8 cellular contexts compared by ENCODE assay signal in genomic region chr6:161439093-161439492, GRCh38.
DNase-seq lines count a peak whose midpoint lies in the region; ATAC-seq and TF ChIP-seq lines count a peak whose summit lies in the region.

No MANE protein-coding gene starts in this region.

- no peaks in the 10 kb centered on the region for H3K9me3 Mint-ChIP-seq in GM23338
- H3K9me3 Mint-ChIP-seq in stimulated activated naive B cell treated with anti-CD40 and anti-IgM and Interleukin-4, amounts not matched to agents 10 μg/mL and 1 μg/mL and 100 μg/mL, for 72 hours: no peaks in the 10 kb centered on the region

- H3K4me3 ChIP-seq in GM23338: no peak overlapping the region
- H3K4me3 ChIP-seq in Panc1 (ENCODE audit: low read depth in 2 of 2, low read length in 2 of 2): peak overlapping the region; percentile 26 to 53
- H3K4me3 ChIP-seq in sigmoid colon: peak overlapping the region in 3 of 4 donors; percentile 4 to 14 (median 6)

- CTCF ChIA-PET in Panc1 (lab: Charles Lee): interaction anchor here (1.8 kb wide), 1 partner anchor 21 kb away, joined by 6 read pairs; no protein-coding TSS in a partner anchor

- DNase-seq in GM23338 (ENCODE audit: low spot score): no peak
- DNase-seq in Panc1 (ENCODE audit: low read depth, low spot score): peak; percentile 65
- DNase-seq in sigmoid colon: peak; percentile 76
- no peak for DNase-seq in HuH-7 (ENCODE audit: low spot score)
- DNase-seq in stimulated activated naive B cell treated with anti-CD40 and anti-IgM and Interleukin-4, amounts not matched to agents 10 μg/mL and 1 μg/mL and 100 μg/mL, for 72 hours: no peak

- TF ChIP-seq CTCF in GM23338 (conservative IDR thresholded peaks at IDR 0.05; ENCODE audit: low read depth in 2 of 2): no peak
- no peak for TF ChIP-seq CTCF in Panc1 (IDR thresholded peaks at IDR 0.05)
- TF ChIP-seq CTCF in sigmoid colon (IDR thresholded peaks at IDR 0.05): no peak

- no peaks in the 10 kb centered on the region for H3K9me2 ChIP-seq in GM23338 (ENCODE audit: insufficient read depth)

- H3K27ac Mint-ChIP-seq in GM23338: no peak overlapping the region
- no peak overlapping the region for H3K27ac Mint-ChIP-seq in stimulated activated naive B cell treated with anti-CD40 and anti-IgM and Interleukin-4, amounts not matched to agents 10 μg/mL and 1 μg/mL and 100 μg/mL, for 72 hours

- POLR2A ChIA-PET in Panc1 (lab: Charles Lee): no interaction called here

- WGBS in sigmoid colon, 2 donors: 77 to 78% methylated on average over 12 of the region's 12 CpGs

- peaks cover 8% of the 10 kb centered on the region; the same call in 1 of the 2 replicates for H3K27me3 ChIP-seq in GM23338 (ENCODE audit: insufficient read depth)
- H3K27me3 ChIP-seq in Panc1 (ENCODE audit: control insufficient read depth, insufficient read depth, low read length): no peaks in the 10 kb centered on the region
- H3K27me3 ChIP-seq in sigmoid colon: no peaks in the 10 kb centered on the region

- ATAC-seq in GM23338 (no peak), Panc1 (peak; percentile 83), esophagus mucosa (peak; percentile 62), GM21528 (IDR thresholded peaks at IDR 0.05; ENCODE audit: low FRiP score, unreplicated experiment) (no peak), HG03565 (IDR thresholded peaks at IDR 0.05; ENCODE audit: unreplicated experiment) (no peak)
- no peak for ATAC-seq in stimulated activated naive B cell treated with anti-CD40 and anti-IgM and Interleukin-4, amounts not matched to agents 10 μg/mL and 1 μg/mL and 100 μg/mL, for 72 hours (replicated peaks)

- intact Hi-C loops in Panc1 (cut with micrococcal nuclease; ENCODE audit: unreplicated experiment) (no loop called here), sigmoid colon (cut with DNase I) (no loop called here)

- H3K27me3 Mint-ChIP-seq in GM23338 (ENCODE audit: insufficient read depth, low read depth, poor library complexity): peaks cover 7% of the 10 kb centered on the region
- H3K27me3 Mint-ChIP-seq in stimulated activated naive B cell treated with anti-CD40 and anti-IgM and Interleukin-4, amounts not matched to agents 10 μg/mL and 1 μg/mL and 100 μg/mL, for 72 hours: no peaks in the 10 kb centered on the region

- peak overlapping the region; percentile 76; the same call in 1 of the 2 replicates for H2AFZ ChIP-seq in GM23338

- no TSS peak for BruUV-seq in Panc1 (replicated peaks; lab: Mats Ljungman, UMichigan)

- TF ChIP-seq POLR2A in sigmoid colon (IDR thresholded peaks at IDR 0.05): no peak

- no peaks in the 10 kb centered on the region for H4K20me1 ChIP-seq in GM23338 (replicated peaks; ENCODE audit: insufficient read depth)

- H3K4me1 Mint-ChIP-seq in GM23338: peaks cover 29% of the 10 kb centered on the region
- H3K4me1 Mint-ChIP-seq in stimulated activated naive B cell treated with anti-CD40 and anti-IgM and Interleukin-4, amounts not matched to agents 10 μg/mL and 1 μg/mL and 100 μg/mL, for 72 hours: no peaks in the 10 kb centered on the region

- H3K27ac ChIP-seq in GM23338 (ENCODE audit: low read depth) (no peak overlapping the region), Panc1 (ENCODE audit: low read length) (peak overlapping the region; percentile 66), sigmoid colon (peak overlapping the region in 3 of 4 donors; percentile 26 to 39 (median 35))

- H3K4me3 Mint-ChIP-seq in GM23338: no peak overlapping the region
- H3K4me3 Mint-ChIP-seq in stimulated activated naive B cell treated with anti-CD40 and anti-IgM and Interleukin-4, amounts not matched to agents 10 μg/mL and 1 μg/mL and 100 μg/mL, for 72 hours: no peak overlapping the region

- no peak overlapping the region for H3K4me2 ChIP-seq in GM23338

- H3K36me3 Mint-ChIP-seq in GM23338 (ENCODE audit: low read depth): no peaks in the 10 kb centered on the region
- H3K36me3 Mint-ChIP-seq in stimulated activated naive B cell treated with anti-CD40 and anti-IgM and Interleukin-4, amounts not matched to agents 10 μg/mL and 1 μg/mL and 100 μg/mL, for 72 hours: no peaks in the 10 kb centered on the region

- H3K36me3 ChIP-seq in GM23338 (ENCODE audit: insufficient read depth) (no peaks in the 10 kb centered on the region), Panc1 (ENCODE audit: control insufficient read depth, insufficient read depth, low read length) (no peaks in the 10 kb centered on the region), sigmoid colon (no peaks in the 10 kb centered on the region)

- H3F3A ChIP-seq in GM23338 (replicated peaks; ENCODE audit: low read depth): no peaks in the 10 kb centered on the region

- TF ChIP-seq EP300 in sigmoid colon (IDR thresholded peaks at IDR 0.05): no peak

- H3K9me3 ChIP-seq in Panc1 (ENCODE audit: control insufficient read depth, insufficient read depth, low read depth, low read length): no peaks in the 10 kb centered on the region
- H3K9me3 ChIP-seq in sigmoid colon: no peaks in the 10 kb centered on the region

- in situ Hi-C loops in Panc1 (cut with HindIII; ENCODE audit: low pct_unique_long_range_greater_than_20kb, low sequenced_read_pairs): no loop called here

- peaks cover 5% of the 10 kb centered on the region; the same call in 1 of the 2 replicates for H3K4me1 ChIP-seq in GM23338 (ENCODE audit: insufficient read depth)
- H3K4me1 ChIP-seq in Panc1 (ENCODE audit: control insufficient read depth, insufficient read depth, low read length): peaks cover 26% of the 10 kb centered on the region
- H3K4me1 ChIP-seq in sigmoid colon: peaks cover 0 to 27% (median 24%) of the 10 kb centered on the region in 4 donors

- no peaks in the 10 kb centered on the region for H3K79me2 ChIP-seq in GM23338 (replicated peaks; ENCODE audit: insufficient read depth)

TF ChIP-seq in GM23338, 12 proteins besides CTCF, POLR2A, EP300 and RAD21 (continues in another document):
- TF ChIP-seq ZNF114 (CRISPR knock-in tag; IDR thresholded peaks at IDR 0.05) (no peak), REST (IDR thresholded peaks at IDR 0.05; ENCODE audit: unreplicated experiment) (no peak), JUNB (IDR thresholded peaks at IDR 0.05; ENCODE audit: unreplicated experiment) (no peak), ZNF331 (CRISPR knock-in tag; IDR thresholded peaks at IDR 0.05; ENCODE audit: low read depth) (no peak), CREB1 (CRISPR knock-in tag; IDR thresholded peaks at IDR 0.05; ENCODE audit: low read depth) (no peak), STAT1 (IDR thresholded peaks at IDR 0.05; ENCODE audit: unreplicated experiment) (no peak), EZH2phosphoT487 (IDR thresholded peaks at IDR 0.05; ENCODE audit: unreplicated experiment) (no peak), EZH2 (IDR thresholded peaks at IDR 0.05; ENCODE audit: low read depth, unreplicated experiment) (no peak), POLR2AphosphoS5 (IDR thresholded peaks at IDR 0.05; ENCODE audit: low read depth) (no peak), NANOG (IDR thresholded peaks at IDR 0.05; ENCODE audit: borderline replicate concordance) (no peak)
- TF ChIP-seq, protein P1, sequence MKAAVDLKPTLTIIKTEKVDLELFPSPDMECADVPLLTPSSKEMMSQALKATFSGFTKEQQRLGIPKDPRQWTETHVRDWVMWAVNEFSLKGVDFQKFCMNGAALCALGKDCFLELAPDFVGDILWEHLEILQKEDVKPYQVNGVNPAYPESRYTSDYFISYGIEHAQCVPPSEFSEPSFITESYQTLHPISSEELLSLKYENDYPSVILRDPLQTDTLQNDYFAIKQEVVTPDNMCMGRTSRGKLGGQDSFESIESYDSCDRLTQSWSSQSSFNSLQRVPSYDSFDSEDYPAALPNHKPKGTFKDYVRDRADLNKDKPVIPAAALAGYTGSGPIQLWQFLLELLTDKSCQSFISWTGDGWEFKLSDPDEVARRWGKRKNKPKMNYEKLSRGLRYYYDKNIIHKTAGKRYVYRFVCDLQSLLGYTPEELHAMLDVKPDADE (IDR thresholded peaks at IDR 0.05): no peak

Comparison
In these comparisons a context has a peak if more than half of its experiments do, and no peak if none do; other contexts are left out.
1. ATAC-seq: peak in Panc1 (single experiment) and esophagus mucosa (single experiment); none in GM23338 (single experiment), GM21528 (single experiment), HG03565 (single experiment) and stimulated activated naive B cell treated with anti-CD40 and anti-IgM and Interleukin-4, amounts not matched to agents 10 μg/mL and 1 μg/mL and 100 μg/mL, for 72 hours (0 of 2).
2. DNase-seq: peak in Panc1 (single experiment) and sigmoid colon (single experiment); none in GM23338 (single experiment), HuH-7 (single experiment) and stimulated activated naive B cell treated with anti-CD40 and anti-IgM and Interleukin-4, amounts not matched to agents 10 μg/mL and 1 μg/mL and 100 μg/mL, for 72 hours (single experiment).